1 cellular context compared by ENCODE assay signal in genomic region chr9:35158501-35159280, GRCh38.
TF ChIP-seq lines count a peak whose summit lies in the region.

No MANE protein-coding gene starts in this region.

TF ChIP-seq in H1, 55 proteins besides CTCF, POLR2A, EP300 and RAD21 (continued from another document):
- no peak for TF ChIP-seq KDM5A (IDR thresholded peaks at IDR 0.05; ENCODE audit: low read length)
- no peak for TF ChIP-seq ASH2L (IDR thresholded peaks at IDR 0.05; ENCODE audit: low read length)
- no peak for TF ChIP-seq HDAC6 (IDR thresholded peaks at IDR 0.05; ENCODE audit: low read depth, low read length)
- TF ChIP-seq POLR2AphosphoS5 (IDR thresholded peaks at IDR 0.05; ENCODE audit: low read depth, low read length) = no peak
- no peak for TF ChIP-seq E2F6 (IDR thresholded peaks at IDR 0.05)
- no peak for TF ChIP-seq CREB1 (IDR thresholded peaks at IDR 0.05)
- TF ChIP-seq CTBP2 (IDR thresholded peaks at IDR 0.05; ENCODE audit: borderline replicate concordance, insufficient read depth, insufficient read length, low read length) = no peak
- no peak for TF ChIP-seq RFX5 (IDR thresholded peaks at IDR 0.05; ENCODE audit: borderline replicate concordance, low read depth, low read length)
- no peak for TF ChIP-seq CHD2 (IDR thresholded peaks at IDR 0.05; ENCODE audit: low read length)
- no peak for TF ChIP-seq MAX (IDR thresholded peaks at IDR 0.05)
- no peak for TF ChIP-seq NRF1 (IDR thresholded peaks at IDR 0.05; ENCODE audit: low read depth, low read length)
- no peak for TF ChIP-seq CBX5 (IDR thresholded peaks at IDR 0.05; ENCODE audit: low read depth, low read length)
- no peak for TF ChIP-seq ZNF274 (IDR thresholded peaks at IDR 0.05; ENCODE audit: borderline replicate concordance, extremely low read depth, low read length)
- no peak for TF ChIP-seq SAP30 (IDR thresholded peaks at IDR 0.05; ENCODE audit: insufficient read depth, insufficient replicate concordance, low read length)
